Comparison of ENCODE assay signal across 22 cellular contexts in genomic region chr15:90241343-90242192, GRCh38. TPM values are rescaled to one million over a fixed set of nuclear protein-coding genes. Genes with fewer than 3 reads are reported as not detected.
A peak's percentile ranks its signal among the peaks of the same experiment; 100 is the strongest.
DNase-seq lines count a peak whose midpoint lies in the region; ATAC-seq and TF ChIP-seq lines count a peak whose summit lies in the region.
"Had no signal": no experiment of that assay in that cellular context is flagged by ENCODE, and none has a peak within 500 bp of the region (broad histone marks: within the 10 kb centered on the region; RNA-seq: fewer than 3 reads in every experiment).

No MANE protein-coding gene starts in this region.

- no peaks in the 10 kb centered on the region for H3K9me3 ChIP-seq in Panc1 (ENCODE audit: control insufficient read depth, insufficient read depth, low read depth, low read length)
- no peaks in the 10 kb centered on the region for H3K9me3 ChIP-seq in lower lobe of right lung
- H3K9me3 ChIP-seq: body of pancreas, MG63 had no signal

- DNase-seq in Panc1 (ENCODE audit: low read depth, low spot score) (no peak), cerebellar cortex (ENCODE audit: low spot score) (peak; percentile 34), lower lobe of right lung (no peak), HPDE6-E6E7 (ENCODE audit: extremely low spot score) (no peak)
- DNase-seq: activated B cell treated with CpG ODN at 0.5 μM for 24 hours; activated CD4-positive, alpha-beta memory T cell treated with anti-CD3 and anti-CD28 coated beads, Interleukin-2, amount 10 ng/mL, durations not matched to agents 7 days and 5 days; activated T-cell treated with anti-CD3 and anti-CD28 coated beads, Interleukin-2, amount 50 U/mL, for 72 hours; body of pancreas; EL; foreskin fibroblast; hypothalamus; IMR-90; mesendoderm; MG63; NCI-H187; NCI-H446 treated with DMSO at 0.1 percent for 48 hours; NK-92 treated with Interleukin-12 subunit alpha and Interleukin-12 subunit beta, amount 100 ng/mL, for 24 hours; RPMI8226 had no signal

- no peak overlapping the region for H3K4me3 ChIP-seq in Panc1 (ENCODE audit: low read depth in 2 of 2, low read length in 2 of 2)
- H3K4me3 ChIP-seq in lower lobe of right lung: no peak overlapping the region
- H3K4me3 ChIP-seq: body of pancreas, MG63 had no signal

- POLR2A ChIA-PET in Panc1 (lab: Charles Lee): no interaction called here

- CTCF ChIA-PET in Panc1 (lab: Charles Lee): no interaction called here

- no TSS peak for BruUV-seq in Panc1 (replicated peaks; lab: Mats Ljungman, UMichigan)

- H3K4me1 ChIP-seq in Panc1 (ENCODE audit: control insufficient read depth, insufficient read depth, low read length): no peaks in the 10 kb centered on the region
- no peaks in the 10 kb centered on the region for H3K4me1 ChIP-seq in lower lobe of right lung
- H3K4me1 ChIP-seq: body of pancreas had no signal

- H3K27ac ChIP-seq in Panc1 (ENCODE audit: low read length) (no peak overlapping the region), lower lobe of right lung (no peak overlapping the region)
- H3K27ac ChIP-seq: body of pancreas had no signal

- H3K36me3 ChIP-seq in Panc1 (ENCODE audit: control insufficient read depth, insufficient read depth, low read length) (no peaks in the 10 kb centered on the region; the same call in 1 of the 2 replicates), lower lobe of right lung (peaks cover 48% of the 10 kb centered on the region)

- intact Hi-C loops in Panc1 (cut with micrococcal nuclease; ENCODE audit: unreplicated experiment): no loop called here
- intact Hi-C loops in lower lobe of right lung (cut with DNase I): no loop called here

- H3K27me3 ChIP-seq in Panc1 (ENCODE audit: control insufficient read depth, insufficient read depth, low read length): no peaks in the 10 kb centered on the region
- H3K27me3 ChIP-seq in lower lobe of right lung (ENCODE audit: low read depth): no peaks in the 10 kb centered on the region
- H3K27me3 ChIP-seq: body of pancreas, MG63 had no signal

- ATAC-seq in Panc1 (0 out of 2 replicates have a peak, but pooled peaks have one; percentile 15), lower lobe of right lung (peak; percentile 21 to 23), HG02678 (IDR thresholded peaks at IDR 0.05; ENCODE audit: unreplicated experiment) (no peak), GM19455 (IDR thresholded peaks at IDR 0.05; ENCODE audit: unreplicated experiment) (no peak)
- ATAC-seq: activated T-cell treated with anti-CD3 and anti-CD28 coated beads, Interleukin-2, amount 50 U/mL, for 72 hours; body of pancreas had no signal

- TF ChIP-seq CTCF in Panc1 (IDR thresholded peaks at IDR 0.05) (no peak), lower lobe of right lung (IDR thresholded peaks at IDR 0.05) (no peak)

- in situ Hi-C loops in Panc1 (cut with HindIII; ENCODE audit: low pct_unique_long_range_greater_than_20kb, low sequenced_read_pairs): no loop called here

RNA-seq across cellular contexts. Expression of gene GDPGP1, which starts 7.6 kb away (rescaled TPM):
- total RNA-seq in Panc1 (2021; ENCODE audit: unreplicated experiment) (22.8 TPM), lower lobe of right lung (13.1 TPM)
- 11.7 TPM for polyA plus RNA-seq in Panc1 (2012; ENCODE audit: insufficient read length)

RNA-seq across cellular contexts. Expression of gene TTLL13, which starts 7.8 kb away (rescaled TPM):
- total RNA-seq in Panc1 (2021; ENCODE audit: unreplicated experiment): 0.39 TPM
- 0.17 TPM for polyA plus RNA-seq in Panc1 (2012; ENCODE audit: insufficient read length)
- total RNA-seq in lower lobe of right lung: not detected
- total RNA-seq: body of pancreas, endothelial cell of umbilical vein, IMR-90, posterior vena cava had no signal

RNA-seq across cellular contexts. Expression of gene CIB1, which starts 7.8 kb away (rescaled TPM):
- total RNA-seq in Panc1 (2021; ENCODE audit: unreplicated experiment) (193 TPM), lower lobe of right lung (80.8 TPM)
- polyA plus RNA-seq in Panc1 (2012; ENCODE audit: insufficient read length): 352 TPM

RNA-seq across cellular contexts. Expression of gene NGRN, which starts 23.9 kb away (rescaled TPM):
- total RNA-seq in Panc1 (2021; ENCODE audit: unreplicated experiment) (137 TPM), lower lobe of right lung (73.4 TPM)
- 85.4 TPM for polyA plus RNA-seq in Panc1 (2012; ENCODE audit: insufficient read length)

RNA-seq across cellular contexts. Expression of gene SEMA4B, which starts 40.4 kb away (rescaled TPM):
- total RNA-seq in Panc1 (2021; ENCODE audit: unreplicated experiment) (600 TPM), lower lobe of right lung (48.1 TPM)
- polyA plus RNA-seq in Panc1 (2012; ENCODE audit: insufficient read length): 1,018 TPM

Comparison
In these comparisons a context has a peak if more than half of its experiments do, and no peak if none do; other contexts are left out.
1. ATAC-seq: peak in Panc1 (single experiment) and lower lobe of right lung (2 of 2); none in HG02678 (single experiment) and GM19455 (single experiment).